Comparison of ENCODE assay signal across 22 cellular contexts in the genomic region with DNA sequence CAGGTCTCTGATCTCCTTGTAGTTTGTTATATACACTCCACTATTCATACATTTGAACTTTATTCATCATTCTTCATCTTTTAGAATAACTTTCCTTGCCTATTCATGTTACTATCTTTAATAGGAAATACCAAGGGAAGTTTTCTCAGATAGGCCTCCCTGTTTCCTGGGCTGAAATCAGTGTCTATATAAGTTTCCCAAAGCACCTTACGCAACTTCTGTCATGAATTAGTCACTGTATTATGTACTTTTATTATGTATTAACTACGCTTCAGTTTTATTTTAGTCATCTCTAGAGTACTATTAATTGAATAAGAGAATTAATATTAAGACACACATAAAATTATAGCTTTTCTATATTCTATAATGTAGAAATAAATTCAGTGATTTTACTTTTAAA.
"Had no signal": no experiment of that assay in that cellular context is flagged by ENCODE, and none has a peak within 500 bp of the region (broad histone marks: within the 10 kb centered on the region; RNA-seq: fewer than 3 reads in every experiment).

No MANE protein-coding gene starts in this region.

- H3K4me3 ChIP-seq: coronary artery, lower lobe of right lung had no signal

- H3K36me3 ChIP-seq: lower lobe of right lung, neutrophil had no signal

- H3K4me1 ChIP-seq: foreskin keratinocyte, lower lobe of right lung, parathyroid adenoma had no signal

- H3K79me2 ChIP-seq: parathyroid adenoma had no signal

- DNase-seq: activated CD4-positive, alpha-beta memory T cell treated with anti-CD3 and anti-CD28 coated beads, Interleukin-2, amount 10 ng/mL, durations not matched to agents 7 days and 5 days; activated CD4-positive, alpha-beta T cell treated with anti-CD3 and anti-CD28 coated beads for 48 hours; activated CD4-positive, CD25-positive, alpha-beta regulatory T cell; activated CD8-positive, alpha-beta memory T cell treated with anti-CD3 and anti-CD28 coated beads, Interleukin-2, amount 10 ng/mL, durations not matched to agents 7 days and 5 days; activated naive CD4-positive, alpha-beta T cell; activated naive CD8-positive, alpha-beta T cell treated with anti-CD3 and anti-CD28 coated beads, Interleukin-2, amount 10 ng/mL, durations not matched to agents 7 days and 5 days; activated T-cell treated with anti-CD3 and anti-CD28 coated beads, Interleukin-2, amount 50 U/mL, for 1 hour; anterior cingulate cortex; central memory CD4-positive, alpha-beta T cell; effector CD4-positive, alpha-beta T cell; foreskin keratinocyte; glutamatergic neuron; hippocampal formation; lower lobe of right lung; natural killer cell; stimulated activated naive B cell treated with anti-CD40 and anti-IgM and Interleukin-4, amounts not matched to agents 10 μg/mL and 1 μg/mL and 100 μg/mL, for 72 hours had no signal

- ATAC-seq: activated CD8-positive, alpha-beta memory T cell treated with anti-CD3 and anti-CD28 coated beads, Interleukin-2, amount 10 ng/mL, durations not matched to agents 7 days and 5 days; activated T-helper 17 cell treated with anti-CD3 and anti-CD28 coated beads, Interleukin-2, amount 50 U/mL, for 72 hours; esophagus mucosa; foreskin keratinocyte; lower lobe of right lung; natural killer cell; stimulated activated naive B cell treated with anti-CD40 and anti-IgM and Interleukin-4, amounts not matched to agents 10 μg/mL and 1 μg/mL and 100 μg/mL, for 72 hours had no signal

- H3K9ac ChIP-seq: parathyroid adenoma had no signal

- FAIRE-seq: keratinocyte had no signal

- H3K27ac ChIP-seq: coronary artery, foreskin keratinocyte, lower lobe of right lung, neutrophil, parathyroid adenoma had no signal

- H3K9me3 ChIP-seq: lower lobe of right lung, neutrophil had no signal

- H2AFZ ChIP-seq: parathyroid adenoma had no signal

- H3K27me3 ChIP-seq: foreskin keratinocyte, neutrophil had no signal
